ENCODE assay signal across 8 cellular contexts in genomic region chr2:209960676-209961630, GRCh38. TPM values are rescaled to one million over a fixed set of nuclear protein-coding genes. Genes with fewer than 3 reads are reported as not detected.
DNase-seq lines count a peak whose midpoint lies in the region; ATAC-seq, FAIRE-seq and TF ChIP-seq lines count a peak whose summit lies in the region.

No MANE protein-coding gene starts in this region.

- peak overlapping the region; percentile 62 for H2AFZ ChIP-seq in neuron (ENCODE audit: low read depth, low read length)

- no peaks in the 10 kb centered on the region for H3K9me3 ChIP-seq in neuron (ENCODE audit: low read length)

- peak; percentile 84 for FAIRE-seq in D721Med (lab: Jason Lieb, UNC)

- no peaks in the 10 kb centered on the region for H3K36me3 ChIP-seq in neuron (ENCODE audit: insufficient read depth, low read length)

- H3K4me1 ChIP-seq in neuron (ENCODE audit: insufficient read depth, low read length) = peaks cover 36% of the 10 kb centered on the region

- peak overlapping the region; percentile 16 for H3K4me3 ChIP-seq in neuron (ENCODE audit: low read length)

- no peak overlapping the region for H3K4me3 Mint-ChIP-seq in activated CD4-positive, alpha-beta memory T cell treated with anti-CD3 and anti-CD28 coated beads, Interleukin-2, amount 10 ng/mL, durations not matched to agents 7 days and 5 days

- peaks cover 4% of the 10 kb centered on the region for H3K27me3 Mint-ChIP-seq in activated CD4-positive, alpha-beta memory T cell treated with anti-CD3 and anti-CD28 coated beads, Interleukin-2, amount 10 ng/mL, durations not matched to agents 7 days and 5 days

- DNase-seq in D721Med (ENCODE audit: insufficient read length, low spot score) (peak; percentile 18), NCI-H446 (lab: John Stamatoyannopoulos, UW) (peak; percentile 42 to 69), fibroblast of the conjunctiva (ENCODE audit: low read depth) (peak; percentile 28), mesenteric fat pad (ENCODE audit: low spot score) (no peak)
- DNase-seq in activated CD4-positive, alpha-beta memory T cell treated with anti-CD3 and anti-CD28 coated beads, Interleukin-2, amount 10 ng/mL, durations not matched to agents 7 days and 5 days = peak; percentile 26

- no peaks in the 10 kb centered on the region for H3K9me3 Mint-ChIP-seq in activated CD4-positive, alpha-beta memory T cell treated with anti-CD3 and anti-CD28 coated beads, Interleukin-2, amount 10 ng/mL, durations not matched to agents 7 days and 5 days

- no peaks in the 10 kb centered on the region for H3K4me1 Mint-ChIP-seq in activated CD4-positive, alpha-beta memory T cell treated with anti-CD3 and anti-CD28 coated beads, Interleukin-2, amount 10 ng/mL, durations not matched to agents 7 days and 5 days

- no peak overlapping the region for H3K27ac Mint-ChIP-seq in activated CD4-positive, alpha-beta memory T cell treated with anti-CD3 and anti-CD28 coated beads, Interleukin-2, amount 10 ng/mL, durations not matched to agents 7 days and 5 days

- no peaks in the 10 kb centered on the region for H3K27me3 ChIP-seq in neuron (ENCODE audit: insufficient read depth, low read length)

- no peaks in the 10 kb centered on the region for H3K36me3 Mint-ChIP-seq in activated CD4-positive, alpha-beta memory T cell treated with anti-CD3 and anti-CD28 coated beads, Interleukin-2, amount 10 ng/mL, durations not matched to agents 7 days and 5 days (ENCODE audit: low read depth)

- peak; percentile 80 for TF ChIP-seq CTCF in D721Med (IDR thresholded peaks at IDR 0.05; ENCODE audit: insufficient read depth, missing control alignments)

- CTCF ChIA-PET in activated CD4-positive, alpha-beta memory T cell treated with anti-CD3 and anti-CD28 coated beads, Interleukin-2, amount 10 ng/mL, durations not matched to agents 7 days and 5 days (lab: Charles Lee) = interaction anchor here (0.5 to 1.5 kb wide), 12 partner anchors 8 to 629 kb away, joined by 3 to 5 read pairs (median 3); no protein-coding TSS in a partner anchor

- peak; percentile 97 for ATAC-seq in GM19372 (IDR thresholded peaks at IDR 0.05; ENCODE audit: low read depth, unreplicated experiment)
- peak; percentile 95 for ATAC-seq in HG03342 (IDR thresholded peaks at IDR 0.05; ENCODE audit: unreplicated experiment)

- POLR2A ChIA-PET in activated CD4-positive, alpha-beta memory T cell treated with anti-CD3 and anti-CD28 coated beads, Interleukin-2, amount 10 ng/mL, durations not matched to agents 7 days and 5 days (lab: Charles Lee) = no interaction called here

RNA-seq across cellular contexts. Expression of gene RPE, which starts 41.5 kb away (rescaled TPM):
- 10 to 100 TPM; 40.8 to 43.7 TPM for total RNA-seq in activated CD4-positive, alpha-beta memory T cell treated with anti-CD3 and anti-CD28 coated beads, Interleukin-2, amount 10 ng/mL, durations not matched to agents 7 days and 5 days
- 43.8 TPM for total RNA-seq in mesenteric fat pad
